35 cellular contexts compared by ENCODE assay signal in genomic region chr16:14139872-14140271, GRCh38.
"Had no signal": no experiment of that assay in that cellular context is flagged by ENCODE, and none has a peak within 500 bp of the region (broad histone marks: within the 10 kb centered on the region; RNA-seq: fewer than 3 reads in every experiment).

No MANE protein-coding gene starts in this region.

- H3K9me3 Mint-ChIP-seq: activated B cell treated with CpG ODN at 0.5 μM for 24 hours; activated CD8-positive, alpha-beta T cell treated with anti-CD3 and anti-CD28 coated beads for 36 hours; activated naive CD4-positive, alpha-beta T cell treated with anti-CD3 and anti-CD28 coated beads, Interleukin-2, amount 10 ng/mL, durations not matched to agents 7 days and 5 days; activated naive CD4-positive, alpha-beta T cell treated with anti-CD3 and anti-CD28 coated beads, Interleukin-2, amount 50 U/mL, for 24 hours; activated naive CD8-positive, alpha-beta T cell treated with anti-CD3 and anti-CD28 coated beads, Interleukin-2, amount 10 ng/mL, durations not matched to agents 7 days and 5 days; activated T-cell treated with anti-CD3 and anti-CD28 coated beads, Interleukin-2, amount 50 U/mL, for 4 hours; activated T-helper 2 cell treated with anti-CD3 and anti-CD28 coated beads, Interferon-gamma antibody, Interleukin-2, Interleukin-4, amounts not matched to agents 10 μg/mL and 5 μg/mL and 100 μg/mL, durations not matched to agents 14 hours and 24 hours and 36 hours; central memory CD8-positive, alpha-beta T cell; T-helper 1 cell treated with Interleukin-12 subunit alpha and Interleukin-12 subunit beta and Interleukin-4 antibody, amounts not matched to agents 30 μg/mL and 1 μg/mL, for 36 hours had no signal

- FAIRE-seq: bronchial epithelial cell, TTC549 had no signal

- DNase-seq: activated B cell treated with CpG ODN at 0.5 μM for 24 hours; activated CD4-positive, alpha-beta memory T cell treated with anti-CD3 and anti-CD28 coated beads for 36 hours; activated CD4-positive, alpha-beta T cell treated with anti-CD3 and anti-CD28 coated beads for 48 hours; activated CD4-positive, alpha-beta T cell treated with anti-CD3 and anti-CD28 coated beads, Interleukin-2, amount 10 ng/mL, durations not matched to agents 7 days and 5 days; activated CD4-positive, alpha-beta T cell treated with anti-CD3 and anti-CD28 coated beads, Interleukin-2, amount 50 U/mL, for 4 hours; activated CD4-positive, CD25-positive, alpha-beta regulatory T cell treated with anti-CD3 and anti-CD28 coated beads, Interleukin-2, amount 50 U/mL, for 72 hours; activated CD8-positive, alpha-beta memory T cell treated with anti-CD3 and anti-CD28 coated beads, Interleukin-2, amount 50 U/mL, for 4 hours; activated CD8-positive, alpha-beta T cell treated with anti-CD3 and anti-CD28 coated beads for 36 hours; activated effector memory CD4-positive, alpha-beta T cell treated with Interleukin-2 at 50 U/mL for 16 hours; activated gamma-delta T cell; activated naive CD4-positive, alpha-beta T cell treated with anti-CD3 and anti-CD28 coated beads, Interleukin-2, amount 10 ng/mL, durations not matched to agents 7 days and 5 days; activated naive CD4-positive, alpha-beta T cell treated with Interleukin-2 at 50 U/mL for 16 hours; activated naive CD8-positive, alpha-beta T cell treated with anti-CD3 and anti-CD28 coated beads, Interleukin-2, amount 10 ng/mL, durations not matched to agents 7 days and 5 days; activated naive CD8-positive, alpha-beta T cell treated with anti-CD3 and anti-CD28 coated beads, Interleukin-2, amount 50 U/mL, for 24 hours; activated T-cell treated with anti-CD3 and anti-CD28 coated beads for 4 hours; activated T-cell treated with anti-CD3 and anti-CD28 coated beads, Interleukin-2, amount 50 U/mL, for 1 hour; activated T-cell treated with anti-CD3 and anti-CD28 coated beads, Interleukin-2, amount 50 U/mL, for 4 hours; amygdala; anterior cingulate cortex; caudate nucleus; cerebellar nuclear complex; SW 1271; T-helper 1 cell; T-helper 2 cell; T-helper 9 cell had no signal

- ATAC-seq: activated CD8-positive, alpha-beta T cell treated with anti-CD3 and anti-CD28 coated beads for 36 hours; activated naive CD8-positive, alpha-beta T cell treated with anti-CD3 and anti-CD28 coated beads, Interleukin-2, amount 50 U/mL, for 24 hours; activated T-cell treated with anti-CD3 and anti-CD28 coated beads, Interleukin-2, amount 50 U/mL, for 4 hours had no signal

- H3K27ac Mint-ChIP-seq: activated B cell treated with CpG ODN at 0.5 μM for 24 hours; activated CD4-positive, alpha-beta memory T cell treated with anti-CD3 and anti-CD28 coated beads for 36 hours; activated CD4-positive, alpha-beta T cell treated with anti-CD3 and anti-CD28 coated beads, Interleukin-2, amount 10 ng/mL, durations not matched to agents 7 days and 5 days; activated CD8-positive, alpha-beta T cell treated with anti-CD3 and anti-CD28 coated beads for 36 hours; activated naive CD4-positive, alpha-beta T cell treated with anti-CD3 and anti-CD28 coated beads, Interleukin-2, amount 10 ng/mL, durations not matched to agents 7 days and 5 days; activated naive CD4-positive, alpha-beta T cell treated with anti-CD3 and anti-CD28 coated beads, Interleukin-2, amount 50 U/mL, for 24 hours; activated naive CD8-positive, alpha-beta T cell; activated naive CD8-positive, alpha-beta T cell treated with anti-CD3 and anti-CD28 coated beads, Interleukin-2, amount 10 ng/mL, durations not matched to agents 7 days and 5 days; activated naive CD8-positive, alpha-beta T cell treated with anti-CD3 and anti-CD28 coated beads, Interleukin-2, amount 50 U/mL, for 24 hours; activated T-helper 1 cell treated with anti-CD3 and anti-CD28 coated beads, Interleukin-12 subunit alpha, Interleukin-12 subunit beta, Interleukin-2, Interleukin-4 antibody, amounts not matched to agents 30 ng/mL and 10 ng/mL and 1 ng/mL, durations not matched to agents 14 hours and 24 hours and 36 hours; activated T-helper 2 cell treated with anti-CD3 and anti-CD28 coated beads, Interferon-gamma antibody, Interleukin-2, Interleukin-4, amounts not matched to agents 10 μg/mL and 5 μg/mL and 100 μg/mL, durations not matched to agents 14 hours and 24 hours and 36 hours; brain; T-helper 1 cell treated with Interleukin-12 subunit alpha and Interleukin-12 subunit beta and Interleukin-4 antibody, amounts not matched to agents 30 μg/mL and 1 μg/mL, for 36 hours; T-helper 2 cell treated with Interferon-gamma antibody and Interleukin-4, amounts not matched to agents 5 μg/mL and 100 μg/mL, for 36 hours had no signal

- H3K27me3 Mint-ChIP-seq: activated B cell treated with CpG ODN at 0.5 μM for 24 hours; activated CD4-positive, alpha-beta memory T cell treated with anti-CD3 and anti-CD28 coated beads for 36 hours; activated CD4-positive, alpha-beta T cell treated with anti-CD3 and anti-CD28 coated beads, Interleukin-2, amount 10 ng/mL, durations not matched to agents 7 days and 5 days; activated CD8-positive, alpha-beta T cell treated with anti-CD3 and anti-CD28 coated beads for 36 hours; activated naive CD4-positive, alpha-beta T cell treated with anti-CD3 and anti-CD28 coated beads, Interleukin-2, amount 10 ng/mL, durations not matched to agents 7 days and 5 days; activated naive CD4-positive, alpha-beta T cell treated with anti-CD3 and anti-CD28 coated beads, Interleukin-2, amount 50 U/mL, for 24 hours; activated naive CD8-positive, alpha-beta T cell; activated naive CD8-positive, alpha-beta T cell treated with anti-CD3 and anti-CD28 coated beads, Interleukin-2, amount 10 ng/mL, durations not matched to agents 7 days and 5 days; activated naive CD8-positive, alpha-beta T cell treated with anti-CD3 and anti-CD28 coated beads, Interleukin-2, amount 50 U/mL, for 24 hours; brain; central memory CD8-positive, alpha-beta T cell had no signal

- H3K4me1 Mint-ChIP-seq: activated CD4-positive, alpha-beta T cell treated with anti-CD3 and anti-CD28 coated beads, Interleukin-2, amount 10 ng/mL, durations not matched to agents 7 days and 5 days; activated naive CD4-positive, alpha-beta T cell treated with anti-CD3 and anti-CD28 coated beads, Interleukin-2, amount 10 ng/mL, durations not matched to agents 7 days and 5 days; activated naive CD4-positive, alpha-beta T cell treated with anti-CD3 and anti-CD28 coated beads, Interleukin-2, amount 50 U/mL, for 24 hours; activated naive CD8-positive, alpha-beta T cell treated with anti-CD3 and anti-CD28 coated beads, Interleukin-2, amount 10 ng/mL, durations not matched to agents 7 days and 5 days; brain; central memory CD8-positive, alpha-beta T cell had no signal

- H3K4me3 Mint-ChIP-seq: activated B cell treated with CpG ODN at 0.5 μM for 24 hours; activated CD4-positive, alpha-beta memory T cell treated with anti-CD3 and anti-CD28 coated beads for 36 hours; activated CD4-positive, alpha-beta T cell treated with anti-CD3 and anti-CD28 coated beads, Interleukin-2, amount 10 ng/mL, durations not matched to agents 7 days and 5 days; activated CD8-positive, alpha-beta T cell treated with anti-CD3 and anti-CD28 coated beads for 36 hours; activated naive CD4-positive, alpha-beta T cell treated with anti-CD3 and anti-CD28 coated beads, Interleukin-2, amount 10 ng/mL, durations not matched to agents 7 days and 5 days; activated naive CD4-positive, alpha-beta T cell treated with anti-CD3 and anti-CD28 coated beads, Interleukin-2, amount 50 U/mL, for 24 hours; activated naive CD8-positive, alpha-beta T cell; activated naive CD8-positive, alpha-beta T cell treated with anti-CD3 and anti-CD28 coated beads, Interleukin-2, amount 10 ng/mL, durations not matched to agents 7 days and 5 days; activated naive CD8-positive, alpha-beta T cell treated with anti-CD3 and anti-CD28 coated beads, Interleukin-2, amount 50 U/mL, for 24 hours; activated T-cell treated with anti-CD3 and anti-CD28 coated beads, Interleukin-2, amount 50 U/mL, for 4 hours; activated T-helper 1 cell treated with anti-CD3 and anti-CD28 coated beads, Interleukin-12 subunit alpha, Interleukin-12 subunit beta, Interleukin-2, Interleukin-4 antibody, amounts not matched to agents 30 ng/mL and 10 ng/mL and 1 ng/mL, durations not matched to agents 14 hours and 24 hours and 36 hours; brain; central memory CD8-positive, alpha-beta T cell; T-helper 1 cell treated with Interleukin-12 subunit alpha and Interleukin-12 subunit beta and Interleukin-4 antibody, amounts not matched to agents 30 μg/mL and 1 μg/mL, for 36 hours; T-helper 2 cell treated with Interferon-gamma antibody and Interleukin-4, amounts not matched to agents 5 μg/mL and 100 μg/mL, for 36 hours had no signal
